Comparison of ENCODE assay signal across 16 cellular contexts in the genomic region with DNA sequence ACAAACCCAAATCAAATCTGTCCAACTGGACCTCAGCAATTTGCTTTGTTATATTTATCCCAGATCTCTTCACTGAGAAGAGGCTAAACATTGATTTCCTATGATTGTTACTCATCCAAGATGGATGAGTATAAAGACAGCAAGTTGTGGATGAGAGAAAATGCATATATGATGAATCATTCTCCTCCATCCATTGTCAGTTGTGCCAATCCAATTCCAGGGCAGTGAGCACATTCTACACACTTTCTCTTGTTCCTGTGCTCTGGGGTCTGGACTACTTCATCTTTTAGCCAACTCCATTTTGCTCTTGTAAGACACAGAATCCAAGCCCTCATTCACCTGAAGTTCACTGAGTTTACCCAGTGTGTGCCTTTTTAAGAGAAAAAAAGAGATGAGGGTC.
DNase-seq lines count a peak whose midpoint lies in the region; ATAC-seq and TF ChIP-seq lines count a peak whose summit lies in the region.
"Had no signal": no experiment of that assay in that cellular context is flagged by ENCODE, and none has a peak within 500 bp of the region (broad histone marks: within the 10 kb centered on the region; RNA-seq: fewer than 3 reads in every experiment).

No MANE protein-coding gene starts in this region.

- H3K4me3 ChIP-seq in brain microvascular endothelial cell (ENCODE audit: low read depth, low read length), result no peak overlapping the region
- H3K4me3 ChIP-seq: right lobe of liver, transverse colon had no signal

- no peak for ATAC-seq in HG03432 (IDR thresholded peaks at IDR 0.05; ENCODE audit: unreplicated experiment)
- no peak for ATAC-seq in GM21737 (IDR thresholded peaks at IDR 0.05; ENCODE audit: unreplicated experiment)
- ATAC-seq: activated naive CD4-positive, alpha-beta T cell treated with anti-CD3 and anti-CD28 coated beads, Interleukin-2, amount 50 U/mL, for 72 hours; stimulated activated effector memory CD8-positive, alpha-beta T cell treated with anti-CD3 and anti-CD28 coated beads, Interleukin-12 subunit alpha, Interleukin-12 subunit beta, amount 100 ng/mL, for 72 hours had no signal

- in situ Hi-C loops in brain microvascular endothelial cell (cut with HindIII; ENCODE audit: low pct_ligation_motif_present, low sequenced_read_pairs), result no loop called here

- no peak for TF ChIP-seq CTCF in brain microvascular endothelial cell (IDR thresholded peaks at IDR 0.05; ENCODE audit: low read depth, low read length, missing control alignments)

- no peaks in the 10 kb centered on the region for H3K36me3 ChIP-seq in brain microvascular endothelial cell (replicated peaks)
- H3K36me3 ChIP-seq: transverse colon had no signal

- H3K27me3 ChIP-seq in brain microvascular endothelial cell (replicated peaks), result no peaks in the 10 kb centered on the region
- H3K27me3 ChIP-seq: right lobe of liver, transverse colon had no signal

- peak; percentile 81 for DNase-seq in AG08395 (ENCODE audit: low spot score)
- DNase-seq in LHCN-M2 (ENCODE audit: low read depth), result peak; percentile 60
- DNase-seq in brain microvascular endothelial cell, result peak; percentile 43
- DNase-seq in glomerular visceral epithelial cell (ENCODE audit: extremely low spot score), result peak; percentile 56
- no peak for DNase-seq in NAMALWA (ENCODE audit: low spot score)
- DNase-seq in KG1 (lab: John Stamatoyannopoulos, UW), result no peak
- DNase-seq: activated T-cell treated with anti-CD3 and anti-CD28 coated beads, Interleukin-2, amount 50 U/mL, for 1 hour; NCI-H1105 treated with DMSO at 0.1 percent for 48 hours; NCI-H2171 treated with DMSO at 0.1 percent for 48 hours; SIG-M5; transverse colon had no signal

- no peak overlapping the region for H3K27ac ChIP-seq in brain microvascular endothelial cell
- H3K27ac ChIP-seq: right lobe of liver, transverse colon had no signal

Comparison
In these comparisons a context has a peak if more than half of its experiments do, and no peak if none do; other contexts are left out.
1. DNase-seq: peak in AG08395 (single experiment), LHCN-M2 (single experiment), brain microvascular endothelial cell (single experiment) and glomerular visceral epithelial cell (single experiment); none in NAMALWA (single experiment) and KG1 (single experiment).